Comparison of ENCODE assay signal across 8 cellular contexts in genomic region chr12:95943231-95943842, GRCh38. TPM values are rescaled to one million over a fixed set of nuclear protein-coding genes. Genes with fewer than 3 reads are reported as not detected.
DNase-seq lines count a peak whose midpoint lies in the region; ATAC-seq and TF ChIP-seq lines count a peak whose summit lies in the region.

AMDHD1 (plus strand) TSS chr12:95943331; CDS start chr12:95943399, 68 bp downstream.

- H3K9me3 ChIP-seq in A673 (ENCODE audit: low read depth, low read length, poor library complexity, severe bottlenecking) (no peaks in the 10 kb centered on the region), muscle layer of duodenum (ENCODE audit: control insufficient read depth in 1 of 2, low read length in 2 of 2) (no peaks in the 10 kb centered on the region)

- peak; percentile 44; the same call in 1 of the 2 replicates for TF ChIP-seq CTCF in A673 (conservative IDR thresholded peaks at IDR 0.05; ENCODE audit: low read depth, low read length)
- peak; percentile 27 for TF ChIP-seq CTCF in epithelial cell of proximal tubule (conservative IDR thresholded peaks at IDR 0.05; ENCODE audit: low read depth, low read length)

- POLR2A ChIA-PET in A673 (lab: Charles Lee; ENCODE audit: low non-redundant PET), result interaction anchor here (0.5 kb wide), 1 partner anchor 30 kb away, joined by 6 read pairs; no protein-coding TSS in a partner anchor

- peak; percentile 62 for ATAC-seq in GM18517 (IDR thresholded peaks at IDR 0.05; ENCODE audit: unreplicated experiment)
- peak; percentile 46 for ATAC-seq in HG03039 (IDR thresholded peaks at IDR 0.05; ENCODE audit: unreplicated experiment)

- H3K36me3 ChIP-seq in A673 (ENCODE audit: insufficient read depth, low read length, poor library complexity, severe bottlenecking) (no peaks in the 10 kb centered on the region), muscle layer of duodenum (ENCODE audit: control insufficient read depth in 1 of 2, insufficient read depth in 2 of 2, low read length in 2 of 2) (no peaks in the 10 kb centered on the region)

- H3K27me3 ChIP-seq in A673 (replicated peaks; ENCODE audit: insufficient read depth, low read depth, low read length, poor library complexity) (no peaks in the 10 kb centered on the region), muscle layer of duodenum (ENCODE audit: low read depth, low read length) (no peaks in the 10 kb centered on the region)

- intact Hi-C loops in A673 (cut with micrococcal nuclease; ENCODE audit: unreplicated experiment), result no loop called here

- no TSS peak for BruUV-seq in A673 (replicated peaks; lab: Mats Ljungman, UMichigan)

- peak; percentile 74 for DNase-seq in A673 (ENCODE audit: low spot score)
- peak; percentile 86 for DNase-seq in NCI-H69 (lab: John Stamatoyannopoulos, UW)
- peak; percentile 29 for DNase-seq in activated T-cell treated with anti-CD3 and anti-CD28 coated beads for 1 hour (ENCODE audit: low read depth)
- no peak for DNase-seq in epithelial cell of proximal tubule (ENCODE audit: low read depth)
- DNase-seq in stimulated activated naive CD4-positive, alpha-beta T cell treated with Interleukin-2 at 50 U/mL for 16 hours (lab: John Stamatoyannopoulos, UW), result peak; percentile 53

- H3K27ac ChIP-seq in A673 (ENCODE audit: low read depth, low read length, poor library complexity, severe bottlenecking) (peak within 1 kb of the TSS; percentile 75), muscle layer of duodenum (ENCODE audit: low read length) (peak within 1 kb of the TSS; percentile 56)

- H3K4me3 ChIP-seq in A673 (ENCODE audit: low read depth, low read length, poor library complexity, severe bottlenecking) (peak within 1 kb of the TSS; percentile 90), epithelial cell of proximal tubule (ENCODE audit: low read depth, low read length) (peak within 1 kb of the TSS; percentile 89), muscle layer of duodenum (ENCODE audit: low read depth in 1 of 2, low read length in 2 of 2) (peak within 1 kb of the TSS; percentile 70 to 85)

- H3K4me1 ChIP-seq in A673 (ENCODE audit: insufficient read depth, low read length, poor library complexity, severe bottlenecking) (no peaks in the 10 kb centered on the region), muscle layer of duodenum (ENCODE audit: control insufficient read depth in 1 of 2, insufficient read depth in 2 of 2, low read length in 2 of 2) (no peaks in the 10 kb centered on the region)

- CTCF ChIA-PET in A673 (lab: Charles Lee), result interaction anchor here (0.7 to 0.8 kb wide), 2 partner anchors 25 to 826 kb away, joined by 3 read pairs; no protein-coding TSS in a partner anchor

RNA-seq across cellular contexts. Expression of gene AMDHD1, which starts in this region (rescaled TPM):
- total RNA-seq in A673 (2021), result 0.50 and 1.1 TPM in 2 replicates
- total RNA-seq in epithelial cell of proximal tubule, result 0.22 TPM in 1 of 2 replicates, not detected in the other
